Comparison of ENCODE assay signal across 8 cellular contexts in the genomic region with DNA sequence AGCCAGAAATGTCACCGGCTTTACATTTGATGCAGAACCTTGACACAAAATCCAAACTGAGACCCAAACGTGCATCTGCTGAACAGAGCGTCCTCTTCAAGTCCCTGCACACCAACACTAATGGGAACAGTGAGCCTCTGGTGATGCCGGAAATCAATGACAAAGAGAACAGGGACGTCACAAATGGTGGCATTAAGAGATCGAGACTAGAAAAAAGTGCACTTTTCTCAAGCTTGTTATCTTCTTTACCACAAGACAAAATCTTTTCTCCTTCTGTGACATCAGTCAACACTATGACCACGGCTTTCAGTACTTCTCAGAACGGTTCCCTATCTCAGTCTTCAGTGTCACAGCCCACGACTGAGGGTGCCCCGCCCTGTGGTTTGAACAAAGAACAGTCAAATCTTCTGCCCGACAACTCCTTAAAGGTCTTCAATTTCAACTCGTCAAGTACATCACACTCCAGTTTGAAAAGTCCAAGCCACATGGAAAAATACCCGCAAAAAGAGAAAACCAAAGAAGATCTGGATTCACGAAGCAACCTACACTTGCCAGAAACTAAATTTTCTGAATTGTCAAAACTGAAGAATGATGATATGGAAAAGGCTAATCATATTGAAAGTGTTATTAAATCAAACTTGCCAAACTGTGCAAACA.
DNase-seq lines count a peak whose midpoint lies in the region; ATAC-seq lines count a peak whose summit lies in the region.

No MANE protein-coding gene starts in this region.

- ATAC-seq in GM21825 (IDR thresholded peaks at IDR 0.05; ENCODE audit: unreplicated experiment) (peak; percentile 51), left lobe of liver (no peak)
- peak; percentile 73 to 78 for ATAC-seq in activated T-cell treated with anti-CD3 and anti-CD28 coated beads, Interleukin-2, amount 50 U/mL, for 4 hours

- peak overlapping the region; percentile 93 for H3K4me3 ChIP-seq in GM08714 (ENCODE audit: low read length)

- peaks cover 11% of the 10 kb centered on the region for H3K36me3 Mint-ChIP-seq in activated T-cell treated with anti-CD3 and anti-CD28 coated beads, Interleukin-2, amount 50 U/mL, for 4 hours (ENCODE audit: insufficient read depth)

- peak; percentile 61 for DNase-seq in NK-92 treated with Interleukin-12 subunit alpha and Interleukin-12 subunit beta, amount 100 ng/mL, for 24 hours (lab: John Stamatoyannopoulos, UW)
- DNase-seq in activated T-cell treated with anti-CD3 and anti-CD28 coated beads, Interleukin-2, amount 50 U/mL, for 4 hours: peak; percentile 73
- DNase-seq in myocyte (ENCODE audit: low read depth): peak; percentile 36
- DNase-seq in left lobe of liver (ENCODE audit: low spot score): no peak
- no peak for DNase-seq in ACHN
- no peak for DNase-seq in NCI-H187 (lab: John Stamatoyannopoulos, UW)

- no peaks in the 10 kb centered on the region for H3K27me3 Mint-ChIP-seq in activated T-cell treated with anti-CD3 and anti-CD28 coated beads, Interleukin-2, amount 50 U/mL, for 4 hours (ENCODE audit: low read depth)

- in situ Hi-C loops in ACHN (cut with HindIII; ENCODE audit: low pct_ligation_motif_present, low pct_unique_long_range_greater_than_20kb, low sequenced_read_pairs): no loop called here

- no peaks in the 10 kb centered on the region for H3K9me3 Mint-ChIP-seq in activated T-cell treated with anti-CD3 and anti-CD28 coated beads, Interleukin-2, amount 50 U/mL, for 4 hours

- H3K4me1 Mint-ChIP-seq in activated T-cell treated with anti-CD3 and anti-CD28 coated beads, Interleukin-2, amount 50 U/mL, for 4 hours (ENCODE audit: low read depth): peaks cover 76% of the 10 kb centered on the region

- H3K4me3 Mint-ChIP-seq in activated T-cell treated with anti-CD3 and anti-CD28 coated beads, Interleukin-2, amount 50 U/mL, for 4 hours: peak overlapping the region; percentile 85

Comparison
In these comparisons a context has a peak if more than half of its experiments do, and no peak if none do; other contexts are left out.
1. DNase-seq: peak in NK-92 treated with Interleukin-12 subunit alpha and Interleukin-12 subunit beta, amount 100 ng/mL, for 24 hours (single experiment), activated T-cell treated with anti-CD3 and anti-CD28 coated beads, Interleukin-2, amount 50 U/mL, for 4 hours (single experiment) and myocyte (single experiment); none in left lobe of liver (single experiment), ACHN (single experiment) and NCI-H187 (0 of 2).